ENCODE assay signal across 1 cellular context in the genomic region with DNA sequence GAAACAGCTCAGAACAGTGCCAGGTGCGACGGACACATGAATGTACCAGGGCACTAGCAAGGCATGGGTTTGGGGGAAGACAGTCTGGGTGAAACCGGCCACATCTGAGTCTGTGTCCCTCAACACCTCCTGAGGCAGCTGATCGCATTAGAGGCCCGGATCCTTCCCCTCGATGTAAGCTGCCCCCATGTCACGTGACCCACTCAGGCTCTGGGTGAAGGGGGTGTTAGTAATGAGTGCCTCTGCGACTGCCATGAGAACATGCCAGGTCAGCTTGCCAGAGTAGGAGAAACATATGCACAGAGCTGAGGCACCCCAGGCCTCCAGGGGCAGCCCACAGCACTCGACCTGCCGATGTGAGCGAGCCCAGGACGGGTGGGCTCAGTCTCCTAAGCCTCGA.
TF ChIP-seq lines count a peak whose summit lies in the region.

No MANE protein-coding gene starts in this region.

TF ChIP-seq in H1, 55 proteins besides CTCF, POLR2A, EP300 and RAD21 (continued from another document):
- TF ChIP-seq SP4 (IDR thresholded peaks at IDR 0.05; ENCODE audit: low read length): no peak
- TF ChIP-seq SIN3A (conservative IDR thresholded peaks at IDR 0.05 in 1 of 2, IDR thresholded peaks at IDR 0.05 in 1 of 2; ENCODE audit: low read depth in 1 of 2, low read length in 2 of 2): no peak
- TF ChIP-seq CBX5 (IDR thresholded peaks at IDR 0.05; ENCODE audit: low read depth, low read length): no peak
- TF ChIP-seq TAF1 (IDR thresholded peaks at IDR 0.05; ENCODE audit: low read depth, low read length): no peak
- TF ChIP-seq KDM4A (IDR thresholded peaks at IDR 0.05; ENCODE audit: low read depth, low read length, severe bottlenecking): no peak
- TF ChIP-seq POU5F1 (IDR thresholded peaks at IDR 0.05; ENCODE audit: low read depth, low read length): no peak
- TF ChIP-seq GABPA (IDR thresholded peaks at IDR 0.05; ENCODE audit: borderline replicate concordance, insufficient read depth, low read length): no peak
- TF ChIP-seq CTBP2 (IDR thresholded peaks at IDR 0.05; ENCODE audit: borderline replicate concordance, insufficient read depth, insufficient read length, low read length): no peak
- TF ChIP-seq MAX (IDR thresholded peaks at IDR 0.05): no peak
- TF ChIP-seq SRF (IDR thresholded peaks at IDR 0.05; ENCODE audit: low read depth, low read length): no peak
- TF ChIP-seq POLR2AphosphoS5 (IDR thresholded peaks at IDR 0.05; ENCODE audit: low read depth, low read length): no peak
TF ChIP-seq in H1: peak in this region for 0.
